Comparison of ENCODE assay signal across 14 cellular contexts in genomic region chr12:123449103-123449736, GRCh38. TPM values are rescaled to one million over a fixed set of nuclear protein-coding genes. Genes with fewer than 3 reads are reported as not detected.
DNase-seq lines count a peak whose midpoint lies in the region; ATAC-seq and TF ChIP-seq lines count a peak whose summit lies in the region.
"Had no signal": no experiment of that assay in that cellular context is flagged by ENCODE, and none has a peak within 500 bp of the region (broad histone marks: within the 10 kb centered on the region; RNA-seq: fewer than 3 reads in every experiment).

No MANE protein-coding gene starts in this region.

- intact Hi-C loops in Panc1 (cut with micrococcal nuclease; ENCODE audit: unreplicated experiment), result no loop called here
- intact Hi-C loops in head of caudate nucleus (cut with DNase I), result no loop called here

- no peaks in the 10 kb centered on the region for H3K36me3 ChIP-seq in DND-41 (ENCODE audit: insufficient read depth, low read length)
- no peaks in the 10 kb centered on the region for H3K36me3 ChIP-seq in Panc1 (ENCODE audit: control insufficient read depth, insufficient read depth, low read length)
- H3K36me3 ChIP-seq in osteoblast (ENCODE audit: insufficient read depth, low read length), result no peaks in the 10 kb centered on the region
- H3K36me3 ChIP-seq: suprapubic skin had no signal

- no TSS peak for BruUV-seq in Panc1 (replicated peaks; lab: Mats Ljungman, UMichigan)

- no peak overlapping the region for H3K9ac ChIP-seq in DND-41 (ENCODE audit: low read depth, low read length)

- H3K27me3 ChIP-seq in DND-41 (ENCODE audit: insufficient read depth, low read length, poor library complexity) (no peaks in the 10 kb centered on the region), Panc1 (ENCODE audit: control insufficient read depth, insufficient read depth, low read length) (no peaks in the 10 kb centered on the region), osteoblast (ENCODE audit: insufficient read depth, low read length) (no peaks in the 10 kb centered on the region)
- H3K27me3 ChIP-seq: suprapubic skin had no signal

- no peak for ATAC-seq in DND-41 (ENCODE audit: insufficient read depth, low read depth)
- ATAC-seq in Panc1, result peak; percentile 60; the same call in 1 of the 2 replicates
- ATAC-seq in GM19452 (IDR thresholded peaks at IDR 0.05; ENCODE audit: unreplicated experiment), result no peak

- CTCF ChIA-PET in Panc1 (lab: Charles Lee), result interaction anchor here (0.6 kb wide), 1 partner anchor 17 kb away, joined by 4 read pairs; no protein-coding TSS in a partner anchor

- in situ Hi-C loops in Panc1 (cut with HindIII; ENCODE audit: low pct_unique_long_range_greater_than_20kb, low sequenced_read_pairs), result no loop called here

- H3K4me1 ChIP-seq in DND-41 (ENCODE audit: insufficient read depth, low read length) (no peaks in the 10 kb centered on the region), Panc1 (ENCODE audit: control insufficient read depth, insufficient read depth, low read length) (peaks cover 17% of the 10 kb centered on the region), osteoblast (ENCODE audit: insufficient read depth, low read length) (peaks cover 21% of the 10 kb centered on the region)

- H2AFZ ChIP-seq in DND-41 (ENCODE audit: low read depth, low read length) (peak overlapping the region; percentile 30; the same call in 1 of the 2 replicates), osteoblast (ENCODE audit: low read length) (peak overlapping the region; percentile 6)

- H3K27ac ChIP-seq in DND-41 (ENCODE audit: low read length) (no peak overlapping the region), Panc1 (ENCODE audit: low read length) (peak overlapping the region; percentile 25; the same call in 1 of the 2 replicates), osteoblast (ENCODE audit: low read depth, low read length) (no peak overlapping the region)
- H3K27ac ChIP-seq: epithelial cell of prostate, suprapubic skin had no signal

- H3K79me2 ChIP-seq in DND-41 (ENCODE audit: insufficient read depth, low read length) (no peaks in the 10 kb centered on the region), osteoblast (ENCODE audit: insufficient read depth, low read length) (no peaks in the 10 kb centered on the region)

- H3K4me3 ChIP-seq in DND-41 (ENCODE audit: low read depth in 1 of 2, low read length in 2 of 2) (no peak overlapping the region), Panc1 (ENCODE audit: low read depth in 2 of 2, low read length in 2 of 2) (no peak overlapping the region), choroid plexus epithelial cell (ENCODE audit: low read depth, low read length) (no peak overlapping the region), osteoblast (ENCODE audit: insufficient read depth, low read length) (no peak overlapping the region)
- H3K4me3 ChIP-seq: suprapubic skin had no signal

- H4K20me1 ChIP-seq in DND-41 (ENCODE audit: insufficient read depth, low read length), result no peaks in the 10 kb centered on the region
- H4K20me1 ChIP-seq in osteoblast (ENCODE audit: insufficient read depth, low read length), result no peaks in the 10 kb centered on the region

- no peak for DNase-seq in DND-41
- no peak for DNase-seq in Panc1 (ENCODE audit: low read depth, low spot score)
- peak; percentile 41 for DNase-seq in choroid plexus epithelial cell (ENCODE audit: low read depth)
- peak; percentile 6 for DNase-seq in osteoblast (ENCODE audit: insufficient read length, low spot score, missing footprints)
- no peak for DNase-seq in head of caudate nucleus
- no peak for DNase-seq in NCI-H2029 (lab: John Stamatoyannopoulos, UW)
- DNase-seq: activated T-cell treated with anti-CD3 and anti-CD28 coated beads, Interleukin-2, amount 50 U/mL, for 1 hour; hippocampal formation; NCI-H1105; NCI-H510A; RPMI8226 had no signal

- POLR2A ChIA-PET in Panc1 (lab: Charles Lee), result interaction anchor here (0.8 kb wide), 1 partner anchor 103 kb away, joined by 3 read pairs; no protein-coding TSS in a partner anchor

- no peaks in the 10 kb centered on the region for H3K9me3 ChIP-seq in DND-41 (ENCODE audit: insufficient read depth, low read length, severe bottlenecking)
- H3K9me3 ChIP-seq in Panc1 (ENCODE audit: control insufficient read depth, insufficient read depth, low read depth, low read length), result no peaks in the 10 kb centered on the region
- H3K9me3 ChIP-seq in osteoblast (ENCODE audit: low read depth, low read length), result no peaks in the 10 kb centered on the region
- H3K9me3 ChIP-seq: suprapubic skin had no signal

- TF ChIP-seq CTCF in DND-41 (IDR thresholded peaks at IDR 0.05; ENCODE audit: borderline replicate concordance, extremely low read depth, low read length, poor library complexity, severe bottlenecking) (no peak), Panc1 (IDR thresholded peaks at IDR 0.05) (no peak), choroid plexus epithelial cell (conservative IDR thresholded peaks at IDR 0.05; ENCODE audit: low read depth, low read length) (no peak), osteoblast (IDR thresholded peaks at IDR 0.05; ENCODE audit: extremely low read depth, low read depth, low read length) (no peak)

- H3K4me2 ChIP-seq in DND-41 (ENCODE audit: insufficient read depth, low read length), result no peak overlapping the region
- no peak overlapping the region for H3K4me2 ChIP-seq in osteoblast (ENCODE audit: insufficient read depth, low read length)

RNA-seq across cellular contexts. Expression of gene SNRNP35, which starts 8.7 kb away (rescaled TPM):
- total RNA-seq in Panc1 (2021; ENCODE audit: unreplicated experiment) (16.5 TPM), osteoblast (10.3 and 15.6 TPM in 2 replicates)
- polyA plus RNA-seq in Panc1 (2012; ENCODE audit: insufficient read length), result 37.9 TPM

RNA-seq across cellular contexts. Expression of gene RILPL2, which starts 12.7 kb away (rescaled TPM):
- total RNA-seq in Panc1 (2021; ENCODE audit: unreplicated experiment) (5.4 TPM), osteoblast (5.1 and 5.3 TPM in 2 replicates)
- 9.4 TPM for polyA plus RNA-seq in Panc1 (2012; ENCODE audit: insufficient read length)

Comparison
In these comparisons a context has a peak if more than half of its experiments do, and no peak if none do; other contexts are left out.
1. DNase-seq: peak in choroid plexus epithelial cell (single experiment) and osteoblast (single experiment); none in DND-41 (single experiment), Panc1 (single experiment), head of caudate nucleus (0 of 42) and NCI-H2029 (single experiment).